17 cellular contexts compared by ENCODE assay signal in genomic region chr4:52997132-52997416, GRCh38.
A peak's percentile ranks its signal among the peaks of the same experiment; 100 is the strongest.
DNase-seq lines count a peak whose midpoint lies in the region; ATAC-seq and TF ChIP-seq lines count a peak whose summit lies in the region.
"Had no signal": no experiment of that assay in that cellular context is flagged by ENCODE, and none has a peak within 500 bp of the region (broad histone marks: within the 10 kb centered on the region; RNA-seq: fewer than 3 reads in every experiment).

No MANE protein-coding gene starts in this region.

- peaks cover 15% of the 10 kb centered on the region for H3K4me1 ChIP-seq in right cardiac atrium (ENCODE audit: control insufficient read depth, insufficient read depth, low read length)
- H3K4me1 ChIP-seq in smooth muscle cell (ENCODE audit: low read depth) = peaks cover 16% of the 10 kb centered on the region
- peaks cover 12% of the 10 kb centered on the region for H3K4me1 ChIP-seq in mammary epithelial cell (ENCODE audit: insufficient read depth, low read length)
- H3K4me1 ChIP-seq: A549, SJCRH30 had no signal

- intact Hi-C loops in right cardiac atrium (cut with DNase I) = no loop called here
- intact Hi-C loops in mammary epithelial cell (cut with micrococcal nuclease) = no loop called here

- dilution Hi-C loops in mammary epithelial cell (cut with HindIII; ENCODE audit: low sequenced_read_pairs) = no loop called here

- H3K36me3 ChIP-seq in smooth muscle cell (ENCODE audit: low read depth) = no peaks in the 10 kb centered on the region
- H3K36me3 ChIP-seq in mammary epithelial cell (ENCODE audit: insufficient read depth, low read length) = no peaks in the 10 kb centered on the region
- H3K36me3 ChIP-seq: SJCRH30 had no signal

- peak; percentile 40 to 57 for ATAC-seq in right cardiac atrium
- ATAC-seq in esophagus mucosa = no peak
- ATAC-seq in HG03521 (IDR thresholded peaks at IDR 0.05; ENCODE audit: unreplicated experiment) = no peak
- ATAC-seq: A549 had no signal

- H2AFZ ChIP-seq in smooth muscle cell (ENCODE audit: low read depth) = no peak overlapping the region
- H2AFZ ChIP-seq in mammary epithelial cell (ENCODE audit: low read depth, low read length) = no peak overlapping the region

- H3K9ac ChIP-seq in smooth muscle cell (ENCODE audit: low read depth) = no peak overlapping the region
- no peak overlapping the region for H3K9ac ChIP-seq in mammary epithelial cell (ENCODE audit: insufficient read depth, low read length)

- BruUV-seq in mammary epithelial cell (replicated peaks; lab: Mats Ljungman, UMichigan) = no TSS peak

- in situ Hi-C loops in mammary epithelial cell (cut with MboI; ENCODE audit: low sequenced_read_pairs in 2 of 2) = loop anchor here in 1 of 2 donors (25.0 kb wide), 1 partner anchor 885 kb away; no protein-coding TSS in a partner anchor

- H3F3A ChIP-seq in smooth muscle cell (ENCODE audit: low read depth) = peaks cover 6% of the 10 kb centered on the region

- H3K27me3 ChIP-seq in right cardiac atrium (ENCODE audit: control insufficient read depth, insufficient read depth) (no peaks in the 10 kb centered on the region), smooth muscle cell (ENCODE audit: low read depth) (no peaks in the 10 kb centered on the region), mammary epithelial cell (ENCODE audit: insufficient read depth, low read length) (no peaks in the 10 kb centered on the region)
- H3K27me3 ChIP-seq: dorsolateral prefrontal cortex, SJCRH30 had no signal

- 59% methylated on average over 3 of the region's 3 CpGs for WGBS in right cardiac atrium
- WGBS in smooth muscle cell (ENCODE audit: low lambda C conversion rate) = 63% methylated on average over 3 of the region's 3 CpGs
- WGBS in mammary epithelial cell (ENCODE audit: low coverage, missing lambda C conversion rate) = 67% methylated on average over 3 of the region's 3 CpGs

- H4K20me1 ChIP-seq in smooth muscle cell (ENCODE audit: low read depth) (no peaks in the 10 kb centered on the region), mammary epithelial cell (ENCODE audit: insufficient read depth, low read length) (no peaks in the 10 kb centered on the region)

- DNase-seq in RPMI7951 (ENCODE audit: low read depth) (peak; percentile 8), coronary artery (ENCODE audit: low spot score) (no peak), right cardiac atrium (no peak), smooth muscle cell (lab: John Stamatoyannopoulos, UW; ENCODE audit: unreplicated experiment) (no peak), HPDE6-E6E7 (ENCODE audit: extremely low spot score) (no peak), mammary epithelial cell (no peak)
- DNase-seq: activated CD4-positive, CD25-positive, alpha-beta regulatory T cell treated with anti-CD3 and anti-CD28 coated beads, Interleukin-2, amount 50 U/mL, for 72 hours; amniotic stem cell; dorsolateral prefrontal cortex; erythroblast; GOT3; NCI-H526 treated with DMSO at 0.1 percent for 48 hours; SJCRH30 had no signal

- H3K9me3 ChIP-seq in right cardiac atrium (ENCODE audit: control insufficient read depth, low read length) (no peaks in the 10 kb centered on the region), smooth muscle cell (replicated peaks; ENCODE audit: low read depth) (no peaks in the 10 kb centered on the region), mammary epithelial cell (replicated peaks; ENCODE audit: insufficient read depth, low read length) (no peaks in the 10 kb centered on the region)
- H3K9me3 ChIP-seq: A549, SJCRH30 had no signal

- peak overlapping the region; percentile 70 for H3K4me2 ChIP-seq in smooth muscle cell
- H3K4me2 ChIP-seq in mammary epithelial cell (ENCODE audit: insufficient read depth, low read depth, low read length) = no peak overlapping the region
- H3K4me2 ChIP-seq: A549 had no signal

- TF ChIP-seq CTCF in coronary artery (IDR thresholded peaks at IDR 0.05) (no peak), smooth muscle cell (IDR thresholded peaks at IDR 0.05; ENCODE audit: borderline replicate concordance, insufficient read depth, poor library complexity, severe bottlenecking) (no peak), mammary epithelial cell (conservative IDR thresholded peaks at IDR 0.05 in 1 of 2, IDR thresholded peaks at IDR 0.05 in 1 of 2; ENCODE audit: extremely low read depth in 1 of 2, insufficient read depth in 1 of 2, low read depth in 1 of 2, low read length in 2 of 2) (no peak)

- H3K4me3 ChIP-seq in coronary artery (peak overlapping the region; percentile 25), right cardiac atrium (ENCODE audit: low read length) (no peak overlapping the region), smooth muscle cell (no peak overlapping the region), mammary epithelial cell (replicated peaks in 1 of 3; ENCODE audit: insufficient read depth in 1 of 3, low read depth in 2 of 3, low read length in 3 of 3) (no peak overlapping the region)
- H3K4me3 ChIP-seq: A549, dorsolateral prefrontal cortex, SJCRH30 had no signal

- CTCF ChIA-PET in mammary epithelial cell (lab: Charles Lee; ENCODE audit: low non-redundant PET) = interaction anchor here (0.5 kb wide), 1 partner anchor 1237 kb away, joined by 3 read pairs; no protein-coding TSS in a partner anchor

- peak overlapping the region; percentile 69 to 83 for H3K27ac ChIP-seq in coronary artery
- peak overlapping the region; percentile 55 for H3K27ac ChIP-seq in right cardiac atrium (ENCODE audit: low read length)
- peak overlapping the region; percentile 88 for H3K27ac ChIP-seq in smooth muscle cell (ENCODE audit: low read depth)
- no peak overlapping the region for H3K27ac ChIP-seq in mammary epithelial cell (ENCODE audit: insufficient read depth, low read depth, low read length)
- H3K27ac ChIP-seq: A549, dorsolateral prefrontal cortex, HL-60, SJCRH30 had no signal

- no peaks in the 10 kb centered on the region for H3K79me2 ChIP-seq in smooth muscle cell (ENCODE audit: low read depth)
- H3K79me2 ChIP-seq in mammary epithelial cell (ENCODE audit: insufficient read depth, low read length) = no peaks in the 10 kb centered on the region

Comparison
In these comparisons a context has a peak if more than half of its experiments do, and no peak if none do; other contexts are left out.
1. ATAC-seq: peak in right cardiac atrium (2 of 2); none in esophagus mucosa (single experiment) and HG03521 (single experiment).